In genomic region chr11:118572075-118572913, GRCh38 we compare ENCODE assay signal across 8 cellular contexts. TPM values are rescaled to one million over a fixed set of nuclear protein-coding genes. Genes with fewer than 3 reads are reported as not detected.
DNase-seq lines count a peak whose midpoint lies in the region; ATAC-seq and TF ChIP-seq lines count a peak whose summit lies in the region.

TSS of gene ARCN1 (plus strand) at chr11:118572409. CDS start at chr11:118572548, 139 bp downstream.

- no peak for TF ChIP-seq EP300 in transverse colon (IDR thresholded peaks at IDR 0.05; ENCODE audit: low read depth)

- H3K27ac ChIP-seq in adipose tissue (ENCODE audit: low read depth, low read length): peak within 1 kb of the TSS; percentile 97
- H3K27ac ChIP-seq in heart left ventricle: peak within 1 kb of the TSS; percentile 90 to 99 (median 98)
- H3K27ac ChIP-seq in transverse colon: peak within 1 kb of the TSS; percentile 95 to 99 (median 99)

- H3K4me1 ChIP-seq in HAP-1: peaks cover 15% of the 10 kb centered on the region
- peaks cover 0 to 49% (median 37%) of the 10 kb centered on the region in 12 donors for H3K4me1 ChIP-seq in heart left ventricle
- peaks cover 11 to 49% (median 36%) of the 10 kb centered on the region in 4 donors for H3K4me1 ChIP-seq in transverse colon

- peak within 1 kb of the TSS; percentile 97 for H3K4me3 ChIP-seq in HAP-1
- H3K4me3 ChIP-seq in heart left ventricle: peak within 1 kb of the TSS; percentile 55 to 100 (median 93)
- peak within 1 kb of the TSS; percentile 81 to 99 (median 96) for H3K4me3 ChIP-seq in transverse colon

- H3K36me3 ChIP-seq in HAP-1 (replicated peaks) (peaks cover 7% of the 10 kb centered on the region; the same call in 1 of the 2 replicates), heart left ventricle (peaks cover 0 to 7% (median 0%) of the 10 kb centered on the region in 9 donors), transverse colon (no peaks in the 10 kb centered on the region)

- WGBS in adipose tissue, 3 donors: 0 to 1% (median 0%) methylated on average over 47 to 52 of the region's 52 CpGs
- WGBS in heart left ventricle, 4 donors: 0% methylated on average over 27 to 52 of the region's 52 CpGs
- 0 to 1% methylated on average over 6 to 35 of the region's 52 CpGs for WGBS in transverse colon (ENCODE audit: low coverage in 1 of 2), 2 donors

- in situ Hi-C loops in HAP-1 (cut with MboI; ENCODE audit: low sequenced_read_pairs): no loop called here
- in situ Hi-C loops in transverse colon (cut with MboI; ENCODE audit: low pct_ligation_motif_present in 1 of 4, low pct_unique_long_range_greater_than_20kb in 1 of 4, low sequenced_read_pairs in 3 of 4): no loop called here

- no peaks in the 10 kb centered on the region for H3K27me3 ChIP-seq in HAP-1 (ENCODE audit: low read depth)
- no peaks in the 10 kb centered on the region for H3K27me3 ChIP-seq in heart left ventricle
- no peaks in the 10 kb centered on the region for H3K27me3 ChIP-seq in transverse colon

- peak; percentile 80 to 91 (median 86) for ATAC-seq in heart left ventricle

- no peaks in the 10 kb centered on the region for H3K9me3 ChIP-seq in HAP-1
- H3K9me3 ChIP-seq in heart left ventricle: no peaks in the 10 kb centered on the region
- no peaks in the 10 kb centered on the region for H3K9me3 ChIP-seq in transverse colon

- intact Hi-C loops in heart left ventricle (cut with DNase I) (loop anchor here in 4 of 10 donors (2.0 to 5.0 kb wide), 3 partner anchors 33 to 50 kb away; partner anchors contain the start of gene PHLDB1 (in 2 of the 4)), transverse colon (cut with DNase I; ENCODE audit: low total_unique reads) (no loop called here)

- TF ChIP-seq POLR2A in heart left ventricle (IDR thresholded peaks at IDR 0.05) (peak in 1 of 2 donors; percentile 58), transverse colon (IDR thresholded peaks at IDR 0.05) (peak; percentile 53)

- TF ChIP-seq CTCF in heart left ventricle (IDR thresholded peaks at IDR 0.05) (peak in 1 of 12 donors; percentile 6), transverse colon (IDR thresholded peaks at IDR 0.05) (peak in 1 of 5 experiments; percentile 6)

- peak; percentile 82 for DNase-seq in EL
- peak; percentile 41 to 83 for DNase-seq in HAP-1 (ENCODE audit: low spot score in 2 of 2)
- peak; percentile 72 for DNase-seq in NCI-H1092 (lab: John Stamatoyannopoulos, UW)
- peak; percentile 57 to 86 (median 72) for DNase-seq in T-helper 1 cell
- DNase-seq in heart left ventricle: peak; percentile 83 to 90 (median 86)
- DNase-seq in pons (ENCODE audit: low spot score): peak; percentile 68
- peak; percentile 82 for DNase-seq in transverse colon

RNA-seq across cellular contexts. Expression of gene ARCN1, which starts in this region (rescaled TPM):
- polyA plus RNA-seq in adipose tissue (10 to 100 TPM; 73.5 to 82.1 (median 73.9) TPM), heart left ventricle (100 to 1,000 TPM in 1 of 2 donors, 10 to 100 TPM in 1; 53.1 to 107 TPM)
- total RNA-seq in heart left ventricle (100 to 1,000 TPM in 4 of 9 donors, 10 to 100 TPM in 5; 87.6 to 127 (median 99.6) TPM), transverse colon (10 to 100 TPM; 27.9 to 80.3 (median 61.0) TPM)

Comparison
In these comparisons a context has a peak if more than half of its experiments do, and no peak if none do; other contexts are left out.
1. Peak in every context shown above with its lines: DNase-seq, ATAC-seq, H3K4me3 ChIP-seq and H3K27ac ChIP-seq.